27 cellular contexts compared by ENCODE assay signal in genomic region chr10:111234234-111234633, GRCh38.
"Had no signal": no experiment of that assay in that cellular context is flagged by ENCODE, and none has a peak within 500 bp of the region (broad histone marks: within the 10 kb centered on the region; RNA-seq: fewer than 3 reads in every experiment).

No MANE protein-coding gene starts in this region.

- H3K4me1 ChIP-seq: stomach, suprapubic skin, testis, thyroid gland, tibial artery, tibial nerve, transverse colon, upper lobe of left lung, upper lobe of right lung, uterus, vagina had no signal

- H3K9me3 ChIP-seq: stomach, suprapubic skin, testis, thoracic aorta, thyroid gland, tibial artery, tibial nerve, transverse colon, upper lobe of left lung, upper lobe of right lung, uterus, vagina had no signal

- H3K27ac ChIP-seq: stomach, suprapubic skin, testis, thoracic aorta, thyroid gland, tibial artery, tibial nerve, transverse colon, upper lobe of left lung, upper lobe of right lung, uterus, vagina had no signal

- ATAC-seq: stimulated activated effector memory CD8-positive, alpha-beta T cell treated with anti-CD3 and anti-CD28 coated beads, Interleukin-12 subunit alpha, Interleukin-12 subunit beta, amount 100 ng/mL, for 72 hours; stimulated activated memory B cell treated with anti-CD40 and anti-IgM and Interleukin-4, amounts not matched to agents 10 μg/mL and 1 μg/mL and 100 μg/mL, for 72 hours; stimulated activated naive B cell treated with anti-CD40 and anti-IgM and Interleukin-4, amounts not matched to agents 10 μg/mL and 1 μg/mL and 100 μg/mL, for 72 hours; stimulated activated naive CD8-positive, alpha-beta T cell treated with anti-CD3 and anti-CD28 coated beads, Interleukin-15, amount 100 ng/mL, for 72 hours; stimulated activated naive CD8-positive, alpha-beta T cell treated with anti-CD3 and anti-CD28 coated beads, Interleukin-15, Interleukin-2, amounts not matched to agents 100 U/mL and 50 U/mL, for 24 hours; upper lobe of right lung had no signal

- H3K4me3 ChIP-seq: stomach, suprapubic skin, testis, thoracic aorta, thyroid gland, tibial artery, tibial nerve, transverse colon, upper lobe of left lung, upper lobe of right lung, uterus, vagina had no signal

- FAIRE-seq: urothelium cell line had no signal

- DNase-seq: stimulated activated CD4-positive, alpha-beta T cell treated with anti-CD3 and anti-CD28 coated beads, Interleukin-2, amount 100 ng/mL, for 48 hours; stimulated activated CD4-positive, alpha-beta T cell treated with anti-CD3 and anti-CD28 coated beads, Interleukin-4, amount 100 ng/mL, for 1 hour; stimulated activated CD4-positive, alpha-beta T cell treated with anti-CD3 and anti-CD28 coated beads, Interleukin-4, amount 100 ng/mL, for 24 hours; stimulated activated CD4-positive, alpha-beta T cell treated with anti-CD3 and anti-CD28 coated beads, Interleukin-4, amount 100 ng/mL, for 4 hours; stimulated activated CD8-positive, alpha-beta memory T cell treated with anti-CD3 and anti-CD28 coated beads, Interleukin-4, amount 100 ng/mL, for 48 hours; stimulated activated naive B cell treated with anti-CD40 and anti-IgM and Interleukin-4, amounts not matched to agents 10 μg/mL and 1 μg/mL and 100 μg/mL, for 72 hours; stimulated activated naive CD4-positive, alpha-beta T cell; stimulated activated naive CD4-positive, alpha-beta T cell treated with Interleukin-2 at 50 U/mL for 16 hours; stimulated activated naive CD8-positive, alpha-beta T cell treated with anti-CD3 and anti-CD28 coated beads, Interleukin-15, amount 100 ng/mL, for 72 hours; stimulated activated naive CD8-positive, alpha-beta T cell treated with anti-CD3 and anti-CD28 coated beads, Interleukin-15, Interleukin-2, amounts not matched to agents 100 U/mL and 50 U/mL, for 24 hours; stomach; substantia nigra; testis; thyroid gland; tibial artery; transverse colon; trophoblast cell; upper lobe of left lung; upper lobe of right lung; uterus had no signal

- H3K27me3 ChIP-seq: stomach, testis, thyroid gland, tibial artery, tibial nerve, transverse colon, upper lobe of left lung, upper lobe of right lung, uterus, vagina had no signal

- H3K36me3 ChIP-seq: stomach, suprapubic skin, thoracic aorta, thyroid gland, tibial artery, tibial nerve, transverse colon, upper lobe of left lung, upper lobe of right lung, uterus, vagina had no signal
